In genomic region chr9:137007060-137007815, GRCh38 we compare ENCODE assay signal across 20 cellular contexts. TPM values are rescaled to one million over a fixed set of nuclear protein-coding genes. Genes with fewer than 3 reads are reported as not detected.
DNase-seq lines count a peak whose midpoint lies in the region; ATAC-seq, FAIRE-seq and TF ChIP-seq lines count a peak whose summit lies in the region.
"Had no signal": no experiment of that assay in that cellular context is flagged by ENCODE, and none has a peak within 500 bp of the region (broad histone marks: within the 10 kb centered on the region; RNA-seq: fewer than 3 reads in every experiment).

No MANE protein-coding gene starts in this region.

- no peaks in the 10 kb centered on the region for H3K4me1 ChIP-seq in pancreas
- H3K4me1 ChIP-seq: prostate gland had no signal

- H3K4me3 ChIP-seq in pancreas = no peak overlapping the region
- H3K4me3 ChIP-seq: lung, MG63, prostate gland had no signal

- DNase-seq in NCI-H1417 (lab: John Stamatoyannopoulos, UW) (peak in 2 of 3 experiments; percentile 37 to 45), NCI-H1417 treated with DMSO at 0.1 percent for 48 hours (lab: John Stamatoyannopoulos, UW) (no peak), NCI-H1092 treated with DMSO at 0.1 percent for 48 hours (lab: John Stamatoyannopoulos, UW) (peak; percentile 51), pancreas (no peak), UCSD-AML1 (lab: John Stamatoyannopoulos, UW; ENCODE audit: unreplicated experiment) (no peak)
- DNase-seq in activated CD4-positive, alpha-beta T cell treated with anti-CD3 and anti-CD28 coated beads for 48 hours = no peak
- DNase-seq: 8988T; activated CD8-positive, alpha-beta T cell treated with anti-CD3 and anti-CD28 coated beads, Interleukin-2, amount 10 ng/mL, durations not matched to agents 7 days and 5 days; erythroblast; MG63; naive B cell; NCI-H2107; RPMI8226; trophoblast cell had no signal

- ATAC-seq in pancreas = peak; percentile 15 to 61 (median 30)
- ATAC-seq in GM18861 (IDR thresholded peaks at IDR 0.05; ENCODE audit: unreplicated experiment) = no peak
- ATAC-seq: activated CD8-positive, alpha-beta T cell treated with anti-CD3 and anti-CD28 coated beads, Interleukin-2, amount 10 ng/mL, durations not matched to agents 7 days and 5 days had no signal

- no peak for TF ChIP-seq CTCF in pancreas (IDR thresholded peaks at IDR 0.05)

- no peaks in the 10 kb centered on the region for H3K9me3 ChIP-seq in pancreas
- H3K9me3 ChIP-seq: MG63, prostate gland had no signal

- H3K27ac ChIP-seq in cingulate gyrus (ENCODE audit: low read depth, low read length) = peak overlapping the region; percentile 47
- H3K27ac ChIP-seq in pancreas = no peak overlapping the region
- H3K27ac ChIP-seq: prostate gland had no signal

- intact Hi-C loops in pancreas (cut with DNase I) = no loop called here

- peaks cover 0 to 19% (median 0%) of the 10 kb centered on the region in 3 donors for H3K36me3 ChIP-seq in pancreas
- H3K36me3 ChIP-seq: MG63, prostate gland had no signal

- FAIRE-seq in pancreas (lab: Jason Lieb, UNC) = no peak

- WGBS in pancreas, 2 donors = 76 to 77% methylated on average over 30 of the region's 30 CpGs

- no peaks in the 10 kb centered on the region for H3K27me3 ChIP-seq in pancreas
- H3K27me3 ChIP-seq: MG63 had no signal

RNA-seq across cellular contexts. Expression of gene CLIC3, which starts 10.9 kb away (rescaled TPM):
- under 1 TPM in 5 of 6 donors, not detected in 1; 0.24 to 0.44 (median 0.38) TPM for total RNA-seq in pancreas
- 1 to 10 TPM; 1.1 to 1.3 TPM for polyA plus RNA-seq in pancreas
- total RNA-seq: dermis microvascular lymphatic vessel endothelial cell had no signal

RNA-seq across cellular contexts. Expression of gene PAXX, which starts 15.0 kb away (rescaled TPM):
- total RNA-seq in pancreas = 10 to 100 TPM; 16.0 to 23.5 (median 20.0) TPM
- 100 to 1,000 TPM; 184 to 222 TPM for polyA plus RNA-seq in pancreas

RNA-seq across cellular contexts. Expression of gene ABCA2, which starts 20.8 kb away (rescaled TPM):
- total RNA-seq in pancreas = 10 to 100 TPM; 16.2 to 32.6 (median 25.4) TPM
- 10 to 100 TPM; 70.4 to 80.0 TPM for polyA plus RNA-seq in pancreas

RNA-seq across cellular contexts. Expression of gene LCNL1, which starts 24.4 kb away (rescaled TPM):
- total RNA-seq in pancreas = under 1 TPM in 3 of 6 donors, not detected in 3; 0.12 to 0.17 (median 0.14) TPM
- under 1 TPM; 0.23 to 0.38 TPM for polyA plus RNA-seq in pancreas
- total RNA-seq: activated CD8-positive, alpha-beta T cell treated with anti-CD3 and anti-CD28 coated beads, Interleukin-2, amount 10 ng/mL, durations not matched to agents 7 days and 5 days; dermis microvascular lymphatic vessel endothelial cell had no signal
- polyA plus RNA-seq: CD14-positive monocyte had no signal

RNA-seq across cellular contexts. Expression of gene FUT7, which starts 24.6 kb away (rescaled TPM):
- total RNA-seq in pancreas = under 1 TPM in 2 of 6 donors, not detected in 4; 0.18 to 0.19 TPM
- polyA plus RNA-seq in pancreas = under 1 TPM in 1 of 2 donors, not detected in 1; 0.12 TPM
- total RNA-seq: dermis microvascular lymphatic vessel endothelial cell had no signal

Comparison
In these comparisons a context has a peak if more than half of its experiments do, and no peak if none do; other contexts are left out.
1. DNase-seq: peak in NCI-H1417 (2 of 3) and NCI-H1092 treated with DMSO at 0.1 percent for 48 hours (single experiment); none in NCI-H1417 treated with DMSO at 0.1 percent for 48 hours (single experiment), pancreas (0 of 6), UCSD-AML1 (single experiment) and activated CD4-positive, alpha-beta T cell treated with anti-CD3 and anti-CD28 coated beads for 48 hours (single experiment).